ENCODE assay signal across 7 cellular contexts in genomic region chr11:66267379-66268209, GRCh38. TPM values are rescaled to one million over a fixed set of nuclear protein-coding genes. Genes with fewer than 3 reads are reported as not detected.
DNase-seq lines count a peak whose midpoint lies in the region; ATAC-seq and TF ChIP-seq lines count a peak whose summit lies in the region.

No MANE protein-coding gene starts in this region.

- in situ Hi-C loops in GM13977 (cut with MboI; ENCODE audit: low pct_unique_long_range_greater_than_20kb, low sequenced_read_pairs, unreplicated experiment) = no loop called here

- no peaks in the 10 kb centered on the region for H3K9me3 ChIP-seq in spleen

- intact Hi-C loops in activated B cell treated with CpG ODN at 0.5 μM for 24 hours (cut with micrococcal nuclease) = loop anchor here (1.0 to 5.0 kb wide), 11 partner anchors 11 to 1540 kb away; partner anchors contain the start of genes CFL1, CNIH2, FIBP and KAT5
- intact Hi-C loops in spleen (cut with DNase I; ENCODE audit: low total_unique reads) = no loop called here

- peak overlapping the region; percentile 90 for H3K4me3 Mint-ChIP-seq in activated B cell treated with CpG ODN at 0.5 μM for 24 hours

- H3K27me3 ChIP-seq in spleen (replicated peaks in 1 of 7) = no peaks in the 10 kb centered on the region

- peak overlapping the region; percentile 94 to 99 (median 96) for H3K27ac ChIP-seq in spleen

- peaks cover 53% of the 10 kb centered on the region for H3K36me3 Mint-ChIP-seq in activated B cell treated with CpG ODN at 0.5 μM for 24 hours (ENCODE audit: low read depth)

- peak; percentile 95 for DNase-seq in GM13977 (ENCODE audit: low spot score)
- peak; percentile 83 to 88 for DNase-seq in NCI-H1930 (lab: John Stamatoyannopoulos, UW)
- peak; percentile 81 for DNase-seq in activated B cell treated with CpG ODN at 0.5 μM for 24 hours
- DNase-seq in cardiac fibroblast (ENCODE audit: low read depth in 2 of 2) = peak; percentile 89 to 93
- peak; percentile 84 for DNase-seq in iris pigment epithelial cell (ENCODE audit: low read depth)
- peak; percentile 97 for DNase-seq in spleen

- peaks cover 17 to 59% (median 51%) of the 10 kb centered on the region in 6 donors for H3K4me1 ChIP-seq in spleen

- ATAC-seq in HG02678 (IDR thresholded peaks at IDR 0.05; ENCODE audit: unreplicated experiment) (peak; percentile 44), activated B cell treated with CpG ODN at 0.5 μM for 24 hours (ENCODE audit: low read depth) (peak; percentile 66)

- 1 to 4% (median 2%) methylated on average over 30 to 61 of the region's 61 CpGs for WGBS in spleen, 5 donors

- peak in 1 of 3 donors; percentile 69 for TF ChIP-seq POLR2A in spleen (IDR thresholded peaks at IDR 0.05)

- POLR2A ChIA-PET in activated B cell treated with CpG ODN at 0.5 μM for 24 hours (lab: Charles Lee) = interaction anchor here (0.6 to 3.8 kb wide), 29 partner anchors 10 to 1950 kb away, joined by 3 to 50 read pairs (median 5); partner anchors contain the start of genes BANF1, BRMS1, CCDC85B and CFL1

- H3K4me1 Mint-ChIP-seq in activated B cell treated with CpG ODN at 0.5 μM for 24 hours = peaks cover 32% of the 10 kb centered on the region

- no peaks in the 10 kb centered on the region for H3K9me3 Mint-ChIP-seq in activated B cell treated with CpG ODN at 0.5 μM for 24 hours

- peaks cover 0 to 64% (median 25%) of the 10 kb centered on the region in 6 donors for H3K36me3 ChIP-seq in spleen

- TF ChIP-seq CTCF in GM13977 (IDR thresholded peaks at IDR 0.05; ENCODE audit: extremely low read depth, insufficient read depth, missing control alignments) (no peak), activated B cell treated with CpG ODN at 0.5 μM for 24 hours (IDR thresholded peaks at IDR 0.05) (no peak), cardiac fibroblast (IDR thresholded peaks at IDR 0.05; ENCODE audit: low read depth, low read length) (no peak), spleen (IDR thresholded peaks at IDR 0.05 in 8 of 11, conservative IDR thresholded peaks at IDR 0.05 in 3 of 11) (peak in 7 of 11 experiments; percentile 25 to 50 (median 32))

- H3K27me3 Mint-ChIP-seq in activated B cell treated with CpG ODN at 0.5 μM for 24 hours = no peaks in the 10 kb centered on the region

- CTCF ChIA-PET in activated B cell treated with CpG ODN at 0.5 μM for 24 hours (lab: Charles Lee) = interaction anchor here (0.7 to 2.4 kb wide), 3 partner anchors 11 to 951 kb away, joined by 3 to 14 read pairs (median 6); no protein-coding TSS in a partner anchor

- H3K4me3 ChIP-seq in cardiac fibroblast (replicated peaks in 1 of 2; ENCODE audit: low read depth in 2 of 2, low read length in 2 of 2) = peak overlapping the region; percentile 60 to 92
- peak overlapping the region; percentile 82 to 99 (median 90) for H3K4me3 ChIP-seq in spleen

- H3K27ac Mint-ChIP-seq in activated B cell treated with CpG ODN at 0.5 μM for 24 hours = peak overlapping the region; percentile 97

RNA-seq across cellular contexts. Expression of gene RAB1B, which starts 0.8 kb away (rescaled TPM):
- 115 and 118 TPM in 2 replicates for total RNA-seq in activated B cell treated with CpG ODN at 0.5 μM for 24 hours
- 100 to 1,000 TPM; 101 to 130 (median 123) TPM for total RNA-seq in spleen
- 100 to 1,000 TPM in 1 of 3 donors, 10 to 100 TPM in 2; 66.8 to 150 (median 77.0) TPM for polyA plus RNA-seq in spleen

RNA-seq across cellular contexts. Expression of gene KLC2, which starts 10.1 kb away (rescaled TPM):
- 37.0 and 45.6 TPM in 2 replicates for total RNA-seq in activated B cell treated with CpG ODN at 0.5 μM for 24 hours
- total RNA-seq in spleen = 10 to 100 TPM in 6 of 7 donors, 1 to 10 TPM in 1; 8.8 to 30.8 (median 18.3) TPM
- 10 to 100 TPM in 1 of 3 donors, 1 to 10 TPM in 2; 5.5 to 19.5 (median 7.8) TPM for polyA plus RNA-seq in spleen

RNA-seq across cellular contexts. Expression of gene CNIH2, which starts 10.4 kb away (rescaled TPM):
- total RNA-seq in activated B cell treated with CpG ODN at 0.5 μM for 24 hours (0.93 and 1.0 TPM in 2 replicates), spleen (1 to 10 TPM in 3 of 7 donors, under 1 TPM in 2, not detected in 2; 0.40 to 1.9 (median 1.3) TPM)
- polyA plus RNA-seq in spleen = under 1 TPM; 0.20 to 0.57 (median 0.26) TPM

RNA-seq across cellular contexts. Expression of gene YIF1A, which starts 21.3 kb away (rescaled TPM):
- 53.4 and 62.6 TPM in 2 replicates for total RNA-seq in activated B cell treated with CpG ODN at 0.5 μM for 24 hours
- 10 to 100 TPM; 34.7 to 50.4 (median 40.4) TPM for total RNA-seq in spleen
- 10 to 100 TPM; 48.3 to 60.1 (median 49.3) TPM for polyA plus RNA-seq in spleen

RNA-seq across cellular contexts. Expression of gene TMEM151A, which starts 24.1 kb away (rescaled TPM):
- total RNA-seq in activated B cell treated with CpG ODN at 0.5 μM for 24 hours = not detected in 2 replicates
- under 1 TPM in 1 of 7 donors, not detected in 6; 0.34 TPM for total RNA-seq in spleen
- under 1 TPM in 2 of 3 donors, not detected in 1; 0.02 TPM for polyA plus RNA-seq in spleen

Comparison
In these comparisons a context has a peak if more than half of its experiments do, and no peak if none do; other contexts are left out.
1. Peak in every context shown above with its lines: DNase-seq, ATAC-seq, H3K4me3 ChIP-seq and H3K27ac ChIP-seq.
2. CTCF ChIP-seq: peak in spleen (7 of 11); none in GM13977 (single experiment), activated B cell treated with CpG ODN at 0.5 μM for 24 hours (single experiment) and cardiac fibroblast (single experiment).